In the genomic region with DNA sequence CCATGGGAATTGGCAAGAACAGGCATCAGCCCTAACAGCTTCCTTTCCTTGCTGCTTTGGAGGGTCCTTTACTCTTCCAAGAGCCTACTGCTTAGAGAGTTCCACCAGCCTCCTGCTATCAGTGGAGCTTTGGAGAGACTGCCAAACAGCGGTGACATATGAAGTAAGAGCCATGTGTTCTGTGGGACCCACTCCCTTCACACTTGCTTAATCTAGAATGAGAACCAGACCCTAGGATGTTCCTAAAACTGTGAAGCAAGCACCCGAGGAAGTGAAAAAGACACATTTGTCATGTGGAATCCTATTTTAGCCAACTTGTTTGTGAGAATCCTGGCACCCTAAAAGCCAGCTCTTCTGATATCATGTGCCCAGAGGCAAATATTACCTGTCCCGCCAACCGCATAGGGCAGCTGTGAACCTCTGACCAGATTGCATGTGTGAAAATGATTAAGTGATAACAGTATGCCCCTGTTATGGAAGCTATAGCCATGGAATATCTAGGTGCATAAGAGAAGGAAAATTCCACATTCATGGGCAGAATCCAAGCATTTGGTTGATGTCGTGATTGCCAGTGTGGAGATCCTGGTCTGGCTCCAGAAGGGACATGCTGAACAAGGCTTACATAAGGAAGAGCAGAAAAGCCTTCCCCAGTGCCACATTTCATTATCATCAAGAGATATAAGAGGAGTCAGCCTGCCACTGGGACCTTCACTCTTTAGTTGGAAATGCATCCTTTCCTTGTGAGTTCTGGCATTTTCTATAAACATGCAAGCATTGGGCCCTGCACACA, we compare ENCODE assay signal across 29 cellular contexts. TPM values are rescaled to one million over a fixed set of nuclear protein-coding genes. Genes with fewer than 3 reads are reported as not detected.
"Had no signal": no experiment of that assay in that cellular context is flagged by ENCODE, and none has a peak within 500 bp of the region (broad histone marks: within the 10 kb centered on the region; RNA-seq: fewer than 3 reads in every experiment).

No MANE protein-coding gene starts in this region.

- H3K36me3 ChIP-seq: cardiac muscle cell, thoracic aorta, upper lobe of left lung had no signal

- DNase-seq: activated B cell treated with CpG ODN at 0.5 μM for 24 hours; activated CD4-positive, alpha-beta T cell treated with anti-CD3 and anti-CD28 coated beads for 36 hours; activated CD4-positive, alpha-beta T cell treated with anti-CD3 and anti-CD28 coated beads, Interleukin-2, amount 50 U/mL, for 4 hours; activated CD8-positive, alpha-beta memory T cell treated with anti-CD3 and anti-CD28 coated beads for 24 hours; activated CD8-positive, alpha-beta memory T cell treated with anti-CD3 and anti-CD28 coated beads, Interleukin-2, amount 50 U/mL, for 4 hours; activated naive CD4-positive, alpha-beta T cell treated with Interleukin-2 at 50 U/mL for 16 hours; activated naive CD8-positive, alpha-beta T cell treated with anti-CD3 and anti-CD28 coated beads for 36 hours; activated T-cell treated with anti-CD3 and anti-CD28 coated beads, Interleukin-2, amount 50 U/mL, for 24 hours; amniotic stem cell; effector memory CD8-positive, alpha-beta T cell; foreskin melanocyte; glutamatergic neuron; left cardiac atrium; mesendoderm; naive thymus-derived CD4-positive, alpha-beta T cell; stimulated activated CD4-positive, alpha-beta T cell treated with anti-CD3 and anti-CD28 coated beads, Interleukin-2, amount 100 ng/mL, for 48 hours; stimulated activated CD8-positive, alpha-beta memory T cell treated with anti-CD3 and anti-CD28 coated beads, Interleukin-4, amount 100 ng/mL, for 48 hours; stimulated activated naive B cell treated with anti-CD40 and anti-IgM and Interleukin-4, amounts not matched to agents 10 μg/mL and 1 μg/mL and 100 μg/mL, for 72 hours; SW 1271; T-helper 17 cell; upper lobe of left lung had no signal

- H3K27ac ChIP-seq: cardiac muscle cell, thoracic aorta, upper lobe of left lung had no signal

- H3K4me1 ChIP-seq: upper lobe of left lung had no signal

- ATAC-seq: activated CD4-positive, alpha-beta T cell treated with anti-CD3 and anti-CD28 coated beads for 36 hours; effector memory CD8-positive, alpha-beta T cell; esophagus mucosa; naive thymus-derived CD4-positive, alpha-beta T cell; stimulated activated naive B cell treated with anti-CD40 and anti-IgM and Interleukin-4, amounts not matched to agents 10 μg/mL and 1 μg/mL and 100 μg/mL, for 72 hours; T-helper 17 cell had no signal

- FAIRE-seq: colon, endothelial cell of umbilical vein, islet of Langerhans had no signal

- H3K4me3 ChIP-seq: cardiac muscle cell, thoracic aorta, upper lobe of left lung had no signal

- H3K27me3 ChIP-seq: upper lobe of left lung had no signal

RNA-seq across cellular contexts. Expression of gene RCVRN, which starts 18.7 kb away (rescaled TPM):
- total RNA-seq: activated CD4-positive, alpha-beta T cell treated with anti-CD3 and anti-CD28 coated beads for 36 hours; activated naive CD8-positive, alpha-beta T cell treated with anti-CD3 and anti-CD28 coated beads for 36 hours; activated T-helper 2 cell treated with anti-CD3 and anti-CD28 coated beads, Interferon-gamma antibody, Interleukin-2, Interleukin-4, amounts not matched to agents 10 μg/mL and 5 μg/mL and 100 μg/mL, durations not matched to agents 14 hours and 24 hours and 36 hours; dermis microvascular lymphatic vessel endothelial cell; endothelial cell of umbilical vein; esophagus mucosa; T-helper 17 cell had no signal
